10 cellular contexts compared by ENCODE assay signal in the genomic region with DNA sequence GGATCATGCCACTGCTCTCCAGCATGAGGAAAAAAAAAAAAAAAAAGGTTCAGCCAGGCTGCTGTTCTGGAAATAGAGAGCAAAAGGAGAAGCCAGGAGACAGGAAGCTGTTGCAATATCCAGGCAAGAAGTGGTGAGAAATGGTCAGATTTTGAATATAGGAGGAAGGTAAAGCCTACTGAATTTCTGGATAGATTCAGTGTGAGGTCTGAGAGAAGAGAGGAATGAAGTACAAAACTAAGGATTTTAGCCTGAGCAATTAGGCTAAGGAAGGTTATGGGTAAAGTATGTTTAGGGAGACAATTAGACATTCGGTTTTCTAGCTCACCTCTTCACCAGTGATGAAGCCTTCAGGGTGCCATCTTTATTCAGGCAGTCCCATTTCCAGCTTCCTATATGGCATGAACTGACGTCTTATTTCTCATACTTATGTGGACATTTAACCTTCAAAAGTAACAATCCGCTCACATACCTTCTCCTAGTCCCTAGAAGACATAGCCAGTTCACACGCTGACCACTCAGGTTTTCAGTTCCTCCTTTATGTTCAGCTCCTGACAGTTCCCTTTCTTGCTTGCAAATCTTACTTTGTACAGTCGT. TPM values are rescaled to one million over a fixed set of nuclear protein-coding genes. Genes with fewer than 3 reads are reported as not detected.
DNase-seq lines count a peak whose midpoint lies in the region; ATAC-seq and TF ChIP-seq lines count a peak whose summit lies in the region.
"Had no signal": no experiment of that assay in that cellular context is flagged by ENCODE, and none has a peak within 500 bp of the region (broad histone marks: within the 10 kb centered on the region; RNA-seq: fewer than 3 reads in every experiment).

No MANE protein-coding gene starts in this region.

- peaks cover 3% of the 10 kb centered on the region for H3K36me3 Mint-ChIP-seq in chondrocyte (ENCODE audit: low read depth)
- H3K36me3 Mint-ChIP-seq in CD8-positive, alpha-beta T cell, result no peaks in the 10 kb centered on the region

- no peaks in the 10 kb centered on the region for H3K27me3 Mint-ChIP-seq in chondrocyte (ENCODE audit: low read depth)
- H3K27me3 Mint-ChIP-seq in CD8-positive, alpha-beta T cell (ENCODE audit: low read depth), result no peaks in the 10 kb centered on the region

- H3K4me3 ChIP-seq in AG04449 (ENCODE audit: low read depth, low read length), result no peak overlapping the region
- no peak overlapping the region for H3K4me3 ChIP-seq in CD8-positive, alpha-beta T cell (ENCODE audit: low read depth, low read length)

- no peak overlapping the region for H3K27ac ChIP-seq in CD8-positive, alpha-beta T cell (ENCODE audit: low read depth, low read length)

- peaks cover 12% of the 10 kb centered on the region for H3K4me1 Mint-ChIP-seq in chondrocyte (ENCODE audit: low read depth)
- H3K4me1 Mint-ChIP-seq in CD8-positive, alpha-beta T cell (ENCODE audit: low read depth), result no peaks in the 10 kb centered on the region

- H3K4me1 ChIP-seq in CD8-positive, alpha-beta T cell (ENCODE audit: insufficient read depth, low read length), result no peaks in the 10 kb centered on the region
- H3K4me1 ChIP-seq: BE2C had no signal

- no peaks in the 10 kb centered on the region for H3K27me3 ChIP-seq in CD8-positive, alpha-beta T cell (ENCODE audit: insufficient read depth, low read length)
- H3K27me3 ChIP-seq: BE2C had no signal

- no peaks in the 10 kb centered on the region for H3K9me3 ChIP-seq in CD8-positive, alpha-beta T cell (ENCODE audit: low read length)
- H3K9me3 ChIP-seq: BE2C had no signal

- DNase-seq in AG04449 (ENCODE audit: low read depth, low spot score) (peak; percentile 3), chondrocyte (ENCODE audit: low spot score) (no peak), HUDEP-2 (lab: John Stamatoyannopoulos, UW; ENCODE audit: unreplicated experiment in 76 of 76) (no peak)
- no peak for DNase-seq in activated CD8-positive, alpha-beta memory T cell treated with anti-CD3 and anti-CD28 coated beads for 24 hours
- DNase-seq in CD8-positive, alpha-beta T cell, result no peak
- DNase-seq in stimulated activated CD4-positive, alpha-beta T cell treated with anti-CD3 and anti-CD28 coated beads, Interleukin-4, amount 100 ng/mL, for 4 hours, result no peak
- DNase-seq: BE2C; stimulated activated naive CD4-positive, alpha-beta T cell treated with Interleukin-2 at 50 U/mL for 16 hours had no signal

- no peaks in the 10 kb centered on the region for H3K36me3 ChIP-seq in CD8-positive, alpha-beta T cell (ENCODE audit: insufficient read depth, low read length)
- H3K36me3 ChIP-seq: BE2C had no signal

- POLR2A ChIA-PET in AG04449 (lab: Yijun Ruan, JAX), result no interaction called here
- POLR2A ChIA-PET in CD8-positive, alpha-beta T cell (lab: Charles Lee), result no interaction called here

- ATAC-seq in GM19043 (IDR thresholded peaks at IDR 0.05; ENCODE audit: low read depth, unreplicated experiment), result peak; percentile 54
- ATAC-seq in HG03521 (IDR thresholded peaks at IDR 0.05; ENCODE audit: unreplicated experiment), result peak; percentile 49
- no peak for ATAC-seq in CD8-positive, alpha-beta T cell

- peak overlapping the region; percentile 84 for H3K27ac Mint-ChIP-seq in chondrocyte (ENCODE audit: unreplicated experiment)
- no peak overlapping the region for H3K27ac Mint-ChIP-seq in CD8-positive, alpha-beta T cell

- CTCF ChIA-PET in AG04449 (lab: Yijun Ruan, JAX), result interaction anchor here (1.0 to 1.4 kb wide), 3 partner anchors 9 to 38 kb away, joined by 3 to 4 read pairs (median 3); no protein-coding TSS in a partner anchor
- CTCF ChIA-PET in CD8-positive, alpha-beta T cell (lab: Charles Lee), result no interaction called here

- intact Hi-C loops in CD8-positive, alpha-beta T cell (cut with DNase I, micrococcal nuclease), result no loop called here

- H3K4me3 Mint-ChIP-seq in chondrocyte (ENCODE audit: unreplicated experiment), result no peak overlapping the region
- H3K4me3 Mint-ChIP-seq in CD8-positive, alpha-beta T cell, result no peak overlapping the region

- no peaks in the 10 kb centered on the region for H3K9me3 Mint-ChIP-seq in chondrocyte (ENCODE audit: low read depth)
- no peaks in the 10 kb centered on the region for H3K9me3 Mint-ChIP-seq in CD8-positive, alpha-beta T cell

- TF ChIP-seq CTCF in AG04449 (IDR thresholded peaks at IDR 0.05; ENCODE audit: insufficient read depth, low read length, missing control alignments) (no peak), chondrocyte (IDR thresholded peaks at IDR 0.05) (no peak)
- no peak for TF ChIP-seq CTCF in CD8-positive, alpha-beta T cell (IDR thresholded peaks at IDR 0.05)

RNA-seq across cellular contexts. Expression of a gene that starts 57.2 kb away (rescaled TPM):
- 3.9 to 4.5 TPM (median 4.3 TPM) in 3 replicates for total RNA-seq in chondrocyte
- 10 to 100 TPM; 11.7 to 12.2 TPM for total RNA-seq in CD8-positive, alpha-beta T cell

RNA-seq across cellular contexts. Expression of a gene that starts 57.3 kb away (rescaled TPM):
- 31.9 to 34.6 TPM (median 32.3 TPM) in 3 replicates for total RNA-seq in chondrocyte
- total RNA-seq in CD8-positive, alpha-beta T cell, result 10 to 100 TPM; 61.6 to 62.8 TPM
